In genomic region chr4:174069848-174070330, GRCh38 we compare ENCODE assay signal across 18 cellular contexts.
"Had no signal": no experiment of that assay in that cellular context is flagged by ENCODE, and none has a peak within 500 bp of the region (broad histone marks: within the 10 kb centered on the region; RNA-seq: fewer than 3 reads in every experiment).

No MANE protein-coding gene starts in this region.

- H3K27ac ChIP-seq: body of pancreas, left lung, pancreas, thoracic aorta had no signal

- H3K36me3 ChIP-seq: left lung, pancreas, thoracic aorta had no signal

- H3K27me3 ChIP-seq: body of pancreas, left lung, pancreas had no signal

- DNase-seq: activated CD4-positive, alpha-beta memory T cell treated with anti-CD3 and anti-CD28 coated beads, Interleukin-2, amount 10 ng/mL, durations not matched to agents 7 days and 5 days; activated CD4-positive, alpha-beta T cell treated with anti-CD3 and anti-CD28 coated beads for 4 hours; activated gamma-delta T cell; activated T-cell treated with anti-CD3 and anti-CD28 coated beads, Interleukin-2, amount 50 U/mL, for 72 hours; amygdala; body of pancreas; caudate nucleus; hippocampal formation; left lung; mammary epithelial cell; mucosa of descending colon; naive thymus-derived CD4-positive, alpha-beta T cell; pancreas; stimulated activated CD4-positive, alpha-beta T cell treated with anti-CD3 and anti-CD28 coated beads, Interleukin-12 subunit alpha, Interleukin-12 subunit beta, amount 100 ng/mL, for 4 hours had no signal

- H3K4me3 ChIP-seq: body of pancreas, left lung, mucosa of descending colon, pancreas, thoracic aorta had no signal

- H3K9me3 ChIP-seq: body of pancreas, mucosa of descending colon, pancreas, thoracic aorta had no signal

- ATAC-seq: activated naive CD4-positive, alpha-beta T cell treated with anti-CD3 and anti-CD28 coated beads, Interleukin-2, amount 50 U/mL, for 72 hours; activated T-cell treated with anti-CD3 and anti-CD28 coated beads, Interleukin-2, amount 50 U/mL, for 72 hours; body of pancreas; esophagus mucosa; left lung; mucosa of descending colon; naive thymus-derived CD4-positive, alpha-beta T cell; pancreas; stimulated activated effector memory CD8-positive, alpha-beta T cell treated with anti-CD3 and anti-CD28 coated beads, Interleukin-12 subunit alpha, Interleukin-12 subunit beta, amount 100 ng/mL, for 72 hours had no signal

- H3K4me1 ChIP-seq: body of pancreas, left lung, pancreas had no signal
